ENCODE assay signal across 17 cellular contexts in genomic region chr11:19013181-19013857, GRCh38. TPM values are rescaled to one million over a fixed set of nuclear protein-coding genes. Genes with fewer than 3 reads are reported as not detected.
A peak's percentile ranks its signal among the peaks of the same experiment; 100 is the strongest.
DNase-seq lines count a peak whose midpoint lies in the region; ATAC-seq, FAIRE-seq and TF ChIP-seq lines count a peak whose summit lies in the region.
"Had no signal": no experiment of that assay in that cellular context is flagged by ENCODE, and none has a peak within 500 bp of the region (broad histone marks: within the 10 kb centered on the region; RNA-seq: fewer than 3 reads in every experiment).

No MANE protein-coding gene starts in this region.

- no TSS peak for BruUV-seq in PC-9 (replicated peaks; lab: Mats Ljungman, UMichigan)

- no peak overlapping the region for H3K9ac ChIP-seq in GM23248

- H4K20me1 ChIP-seq in DOHH2 (ENCODE audit: control insufficient read depth, insufficient read depth, low read depth, low read length) (no peaks in the 10 kb centered on the region), PC-9 (ENCODE audit: insufficient read depth) (no peaks in the 10 kb centered on the region), GM23248 (ENCODE audit: insufficient read depth) (no peaks in the 10 kb centered on the region)

- H3F3A ChIP-seq in DOHH2 (ENCODE audit: control insufficient read depth, insufficient read depth): no peaks in the 10 kb centered on the region
- H3F3A ChIP-seq in PC-9 (ENCODE audit: insufficient read depth, low read depth): 0 out of 2 replicates have a peak, but pooled peaks cover 5% of the 10 kb centered on the region
- H3F3A ChIP-seq in GM23248 (ENCODE audit: insufficient read depth): no peaks in the 10 kb centered on the region

- CTCF ChIA-PET in PC-9 (lab: Charles Lee): no interaction called here

- H3K4me3 ChIP-seq in DOHH2 (ENCODE audit: low read length) (no peak overlapping the region), PC-9 (no peak overlapping the region), GM23248 (no peak overlapping the region)
- H3K4me3 ChIP-seq: lower lobe of right lung, spleen had no signal

- intact Hi-C loops in PC-9 (cut with micrococcal nuclease; ENCODE audit: unreplicated experiment): no loop called here

- ATAC-seq in HG03108 (IDR thresholded peaks at IDR 0.05; ENCODE audit: unreplicated experiment): no peak
- ATAC-seq: lower lobe of right lung had no signal

- DNase-seq in GM12892 (ENCODE audit: insufficient read length): no peak
- DNase-seq in PC-9: peak; percentile 8 to 38
- DNase-seq in iPS DF 4.7 (ENCODE audit: extremely low read depth, low spot score): peak; percentile 14
- DNase-seq in nucleus accumbens (lab: John Stamatoyannopoulos, UW): no peak
- no peak for DNase-seq in GM23248
- DNase-seq: activated CD8-positive, alpha-beta memory T cell treated with anti-CD3 and anti-CD28 coated beads, Interleukin-2, amount 50 U/mL, for 48 hours; activated naive CD8-positive, alpha-beta T cell treated with anti-CD3 and anti-CD28 coated beads for 36 hours; COR-L47; lower lobe of right lung; NCI-H1436 treated with DMSO at 0.1 percent for 48 hours; NCI-H526 treated with DMSO at 0.1 percent for 48 hours; Right ventricle myocardium superior; spleen had no signal

- peak; percentile 54 for FAIRE-seq in GM12892 (lab: Jason Lieb, UNC)
- FAIRE-seq: HTR-8/SVneo had no signal

- POLR2A ChIA-PET in PC-9 (lab: Charles Lee; ENCODE audit: unreplicated experiment): no interaction called here

- peak overlapping the region; percentile 57 for H2AFZ ChIP-seq in PC-9
- no peak overlapping the region for H2AFZ ChIP-seq in GM23248

- H3K27ac ChIP-seq in DOHH2 (ENCODE audit: low read depth, low read length) (no peak overlapping the region), PC-9 (peak overlapping the region; percentile 56), GM23248 (no peak overlapping the region)
- H3K27ac ChIP-seq: lower lobe of right lung, spleen had no signal

- H3K9me2 ChIP-seq in DOHH2 (replicated peaks; ENCODE audit: control insufficient read depth, low read length): no peaks in the 10 kb centered on the region
- 0 out of 2 replicates have a peak, but pooled peaks cover 3% of the 10 kb centered on the region for H3K9me2 ChIP-seq in PC-9 (ENCODE audit: insufficient read depth)
- no peaks in the 10 kb centered on the region for H3K9me2 ChIP-seq in GM23248 (ENCODE audit: insufficient read depth)

- TF ChIP-seq CTCF in DOHH2 (IDR thresholded peaks at IDR 0.05; ENCODE audit: low read depth, low read length, poor library complexity, severe bottlenecking) (peak; percentile 67), PC-9 (conservative IDR thresholded peaks at IDR 0.05) (no peak; the same call in 1 of the 2 replicates)

- no peak overlapping the region for H3K4me2 ChIP-seq in DOHH2 (ENCODE audit: low read length)
- peak overlapping the region; percentile 42 for H3K4me2 ChIP-seq in PC-9
- H3K4me2 ChIP-seq in GM23248 (ENCODE audit: unreplicated experiment): no peak overlapping the region

- H3K27me3 ChIP-seq in DOHH2 (ENCODE audit: control insufficient read depth, low read length) (no peaks in the 10 kb centered on the region), PC-9 (ENCODE audit: insufficient read depth, low read depth) (no peaks in the 10 kb centered on the region), GM23248 (replicated peaks; ENCODE audit: insufficient read depth) (no peaks in the 10 kb centered on the region)

- H3K4me1 ChIP-seq in DOHH2 (ENCODE audit: control insufficient read depth, low read length) (no peaks in the 10 kb centered on the region), PC-9 (replicated peaks; ENCODE audit: insufficient read depth) (peaks cover 23% of the 10 kb centered on the region), GM23248 (ENCODE audit: insufficient read depth) (no peaks in the 10 kb centered on the region)
- H3K4me1 ChIP-seq: lower lobe of right lung, spleen had no signal

- H3K9me3 ChIP-seq in DOHH2 (ENCODE audit: control insufficient read depth, insufficient read depth, low read length): no peaks in the 10 kb centered on the region
- no peaks in the 10 kb centered on the region; the same call in 1 of the 2 replicates for H3K9me3 ChIP-seq in PC-9 (ENCODE audit: insufficient read depth, low read depth)
- no peaks in the 10 kb centered on the region for H3K9me3 ChIP-seq in GM23248 (ENCODE audit: low read depth)
- H3K9me3 ChIP-seq: lower lobe of right lung had no signal

- H3K36me3 ChIP-seq in DOHH2 (ENCODE audit: control insufficient read depth, low read length) (no peaks in the 10 kb centered on the region), PC-9 (ENCODE audit: low read depth) (no peaks in the 10 kb centered on the region), GM23248 (ENCODE audit: low read depth) (no peaks in the 10 kb centered on the region)
- H3K36me3 ChIP-seq: lower lobe of right lung, spleen had no signal

- H3K79me2 ChIP-seq in DOHH2 (ENCODE audit: control insufficient read depth, low read length): no peaks in the 10 kb centered on the region
- H3K79me2 ChIP-seq in PC-9 (ENCODE audit: low read depth): no peaks in the 10 kb centered on the region
- H3K79me2 ChIP-seq in GM23248 (ENCODE audit: insufficient read depth): no peaks in the 10 kb centered on the region

- in situ Hi-C loops in GM23248 (cut with MboI): no loop called here

- 20 to 31% methylated on average over 3 of the region's 3 CpGs for WGBS in GM23248 (ENCODE audit: low coverage in 1 of 2, low lambda C conversion rate in 2 of 2, missing lambda C conversion rate in 2 of 2), 2 experiments

- no peak for TF ChIP-seq POLR2A in GM12892 (IDR thresholded peaks at IDR 0.05; ENCODE audit: low read depth, low read length)

RNA-seq across cellular contexts. Expression of gene MRGPRX2, which starts 47.2 kb away (rescaled TPM):
- not detected for polyA plus RNA-seq in GM12892 (2012; ENCODE audit: missing spikeins)
- not detected in 2 replicates for total RNA-seq in PC-9 (2021)
- not detected in 2 replicates for total RNA-seq in GM23248 (2014; rRNA removed; shearing (Covaris generic))
- not detected in 2 replicates for polyA plus RNA-seq in GM23248 (2016; fragmentation: Nextera tagmentation; extraction: Ambion mirVana)
- total RNA-seq: chondrocyte, lower lobe of right lung, Right ventricle myocardium superior, spleen had no signal
- polyA plus RNA-seq: spleen had no signal

Comparison
In these comparisons a context has a peak if more than half of its experiments do, and no peak if none do; other contexts are left out.
1. DNase-seq: peak in PC-9 (2 of 2) and iPS DF 4.7 (single experiment); none in GM12892 (single experiment), nucleus accumbens (0 of 56) and GM23248 (single experiment).